16 cellular contexts compared by ENCODE assay signal in the genomic region with DNA sequence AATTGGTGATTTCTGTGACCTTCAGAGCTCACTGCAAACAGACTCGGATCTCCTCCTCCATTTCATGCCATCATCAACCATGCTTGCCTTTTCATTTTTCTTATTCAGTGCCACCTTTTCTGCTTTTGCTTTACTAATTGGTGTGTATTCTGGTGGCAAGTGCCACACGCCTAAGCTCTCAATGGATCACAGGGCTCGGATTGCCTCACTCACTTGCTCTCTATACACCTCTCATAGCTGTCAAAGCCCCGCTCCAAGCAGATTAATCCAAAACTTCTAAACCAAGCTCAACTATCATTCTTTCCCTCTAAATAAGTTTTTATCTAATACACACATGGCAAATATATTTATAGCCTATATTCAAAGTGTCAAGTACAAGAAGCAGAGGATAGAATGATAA.
DNase-seq lines count a peak whose midpoint lies in the region; ATAC-seq and TF ChIP-seq lines count a peak whose summit lies in the region.
"Had no signal": no experiment of that assay in that cellular context is flagged by ENCODE, and none has a peak within 500 bp of the region (broad histone marks: within the 10 kb centered on the region; RNA-seq: fewer than 3 reads in every experiment).

No MANE protein-coding gene starts in this region.

- no peak overlapping the region for H3K4me3 Mint-ChIP-seq in Caco-2 (ENCODE audit: unreplicated experiment)
- H3K4me3 Mint-ChIP-seq: CD4-positive, alpha-beta T cell had no signal

- H3K4me1 ChIP-seq in Caco-2 (peaks cover 51% of the 10 kb centered on the region), left ventricle myocardium inferior (peaks cover 62% of the 10 kb centered on the region), mucosa of descending colon (ENCODE audit: low read depth) (peaks cover 22% of the 10 kb centered on the region), tibial nerve (peaks cover 0 to 11% (median 0%) of the 10 kb centered on the region in 4 donors)

- no peaks in the 10 kb centered on the region for H3K27me3 Mint-ChIP-seq in Caco-2 (ENCODE audit: insufficient read depth, unreplicated experiment)
- H3K27me3 Mint-ChIP-seq: CD4-positive, alpha-beta T cell had no signal

- H3K27ac Mint-ChIP-seq in Caco-2 (ENCODE audit: unreplicated experiment): peak overlapping the region; percentile 1
- H3K27ac Mint-ChIP-seq: CD4-positive, alpha-beta T cell had no signal

- CTCF ChIA-PET in Caco-2 (lab: Charles Lee): no interaction called here
- CTCF ChIA-PET in RWPE1 (lab: Yijun Ruan, JAX): no interaction called here

- no peak for DNase-seq in Caco-2
- DNase-seq in NCI-H69 (lab: John Stamatoyannopoulos, UW): peak; percentile 43
- no peak for DNase-seq in left ventricle myocardium inferior
- DNase-seq in mucosa of descending colon: no peak
- DNase-seq in RWPE1 (ENCODE audit: low spot score): no peak
- no peak for DNase-seq in tibial nerve (ENCODE audit: low spot score in 2 of 2)
- DNase-seq: BE2C; CD4-positive, alpha-beta T cell; GDM1; GOT3; KG1; NCI-H1436; NCI-H2029 had no signal

- H3K27ac ChIP-seq in left ventricle myocardium inferior (replicated peaks): peak overlapping the region; percentile 72
- H3K27ac ChIP-seq in RWPE1: no peak overlapping the region
- no peak overlapping the region for H3K27ac ChIP-seq in tibial nerve
- H3K27ac ChIP-seq: SK-N-MC had no signal

- H3K27me3 ChIP-seq in Caco-2 (replicated peaks; ENCODE audit: control insufficient read depth, insufficient read depth, low read length): no peaks in the 10 kb centered on the region
- H3K27me3 ChIP-seq in left ventricle myocardium inferior (ENCODE audit: low read depth): no peaks in the 10 kb centered on the region
- H3K27me3 ChIP-seq in tibial nerve: no peaks in the 10 kb centered on the region
- H3K27me3 ChIP-seq: BE2C had no signal

- no TSS peak for BruUV-seq in Caco-2 (replicated peaks; lab: Mats Ljungman, UMichigan)

- TF ChIP-seq CTCF in Caco-2 (IDR thresholded peaks at IDR 0.05; ENCODE audit: insufficient read depth in 1 of 2, low read depth in 1 of 2, low read length in 1 of 2, severe bottlenecking in 1 of 2, unreplicated experiment in 1 of 2) (no peak), left ventricle myocardium inferior (IDR thresholded peaks at IDR 0.05; ENCODE audit: borderline replicate concordance) (no peak), mucosa of descending colon (IDR thresholded peaks at IDR 0.05) (no peak), RWPE1 (conservative IDR thresholded peaks at IDR 0.05; ENCODE audit: low read depth) (no peak), tibial nerve (IDR thresholded peaks at IDR 0.05) (no peak)

- H3K9me3 Mint-ChIP-seq in Caco-2 (ENCODE audit: unreplicated experiment): no peaks in the 10 kb centered on the region
- H3K9me3 Mint-ChIP-seq: CD4-positive, alpha-beta T cell had no signal

- H3K36me3 ChIP-seq in Caco-2 (ENCODE audit: control insufficient read depth, insufficient read depth, low read length) (no peaks in the 10 kb centered on the region), left ventricle myocardium inferior (peaks cover 5% of the 10 kb centered on the region), mucosa of descending colon (ENCODE audit: low read depth) (no peaks in the 10 kb centered on the region), tibial nerve (peaks cover 0 to 15% (median 0%) of the 10 kb centered on the region in 3 donors)
- H3K36me3 ChIP-seq: BE2C had no signal

- ATAC-seq in mucosa of descending colon (peak; percentile 52), HG03469 (IDR thresholded peaks at IDR 0.05; ENCODE audit: unreplicated experiment) (no peak), HG03520 (IDR thresholded peaks at IDR 0.05; ENCODE audit: unreplicated experiment) (no peak)

- H3K4me3 ChIP-seq in Caco-2 (ENCODE audit: low read depth, low read length) (no peak overlapping the region), left ventricle myocardium inferior (no peak overlapping the region), mucosa of descending colon (no peak overlapping the region), tibial nerve (no peak overlapping the region)
- H3K4me3 ChIP-seq: SK-N-MC had no signal

- WGBS in tibial nerve, 2 donors: 96 to 97% methylated on average over 4 of the region's 4 CpGs

- H3K4me1 Mint-ChIP-seq in Caco-2 (ENCODE audit: low read depth, unreplicated experiment): peaks cover 47% of the 10 kb centered on the region

- H3K9me3 ChIP-seq in Caco-2 (no peaks in the 10 kb centered on the region), left ventricle myocardium inferior (replicated peaks) (no peaks in the 10 kb centered on the region), mucosa of descending colon (no peaks in the 10 kb centered on the region), tibial nerve (no peaks in the 10 kb centered on the region)
- H3K9me3 ChIP-seq: BE2C had no signal

- POLR2A ChIA-PET in Caco-2 (lab: Charles Lee): no interaction called here
- POLR2A ChIA-PET in RWPE1 (lab: Yijun Ruan, JAX; ENCODE audit: low non-redundant PET): no interaction called here

- TF ChIP-seq EP300 in tibial nerve (IDR thresholded peaks at IDR 0.05): no peak

- no peaks in the 10 kb centered on the region for H3K36me3 Mint-ChIP-seq in Caco-2 (ENCODE audit: insufficient read depth, unreplicated experiment)

- intact Hi-C loops in Caco-2 (cut with micrococcal nuclease; ENCODE audit: unreplicated experiment): no loop called here
- intact Hi-C loops in left ventricle myocardium inferior (cut with micrococcal nuclease): no loop called here
- intact Hi-C loops in mucosa of descending colon (cut with DNase I, micrococcal nuclease): no loop called here

- TF ChIP-seq POLR2A in tibial nerve (IDR thresholded peaks at IDR 0.05): no peak
